ENCODE assay signal across 18 cellular contexts in the genomic region with DNA sequence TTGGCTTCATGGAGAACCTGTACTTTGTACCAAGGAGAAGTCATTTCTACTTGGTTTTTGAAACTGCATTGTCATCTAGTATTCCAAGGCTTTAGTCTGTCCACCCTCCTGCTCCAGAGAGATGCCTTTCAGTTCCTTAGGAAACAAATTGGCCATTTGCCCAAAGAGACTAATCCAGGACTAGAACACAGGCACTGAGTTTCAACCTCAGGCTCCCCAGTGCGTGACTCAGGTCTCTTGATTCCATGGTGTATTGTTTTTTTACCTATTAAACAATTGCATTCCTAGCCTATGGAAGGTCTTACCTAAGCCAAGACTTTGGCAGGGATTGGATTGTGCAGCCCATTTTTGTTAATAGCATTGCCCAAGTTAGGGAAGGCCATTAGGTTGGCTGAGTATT.
"Had no signal": no experiment of that assay in that cellular context is flagged by ENCODE, and none has a peak within 500 bp of the region (broad histone marks: within the 10 kb centered on the region; RNA-seq: fewer than 3 reads in every experiment).

No MANE protein-coding gene starts in this region.

- H3K79me2 ChIP-seq: hepatocyte had no signal

- DNase-seq: activated naive CD4-positive, alpha-beta T cell treated with anti-CD3 and anti-CD28 coated beads, Interleukin-2, amount 10 ng/mL, durations not matched to agents 7 days and 5 days; cortex of kidney; effector CD8-positive, alpha-beta T cell; kidney; nephron progenitor cell; occipital lobe; sigmoid colon; stimulated activated CD4-positive, alpha-beta T cell treated with anti-CD3 and anti-CD28 coated beads, Interleukin-12 subunit alpha, Interleukin-12 subunit beta, amount 100 ng/mL, for 4 hours; SW 1271; transverse colon had no signal

- H3K9me3 Mint-ChIP-seq: activated naive CD4-positive, alpha-beta T cell treated with anti-CD3 and anti-CD28 coated beads, Interleukin-2, amount 10 ng/mL, durations not matched to agents 7 days and 5 days; activated T-helper 2 cell treated with anti-CD3 and anti-CD28 coated beads, Interferon-gamma antibody, Interleukin-2, Interleukin-4, amounts not matched to agents 10 μg/mL and 5 μg/mL and 100 μg/mL, durations not matched to agents 14 hours and 24 hours and 36 hours; central memory CD8-positive, alpha-beta T cell had no signal

- H3K36me3 Mint-ChIP-seq: activated naive CD4-positive, alpha-beta T cell treated with anti-CD3 and anti-CD28 coated beads, Interleukin-2, amount 10 ng/mL, durations not matched to agents 7 days and 5 days; stimulated activated effector memory CD8-positive, alpha-beta T cell treated with anti-CD3 and anti-CD28 coated beads, Interleukin-12 subunit alpha, Interleukin-12 subunit beta, amount 100 ng/mL, for 72 hours had no signal

- H3K27me3 ChIP-seq: hepatocyte, sigmoid colon, SJSA1, transverse colon, vagina had no signal

- H3K4me3 Mint-ChIP-seq: activated naive CD4-positive, alpha-beta T cell treated with anti-CD3 and anti-CD28 coated beads, Interleukin-2, amount 10 ng/mL, durations not matched to agents 7 days and 5 days; central memory CD8-positive, alpha-beta T cell; nephron progenitor cell; stimulated activated effector memory CD8-positive, alpha-beta T cell treated with anti-CD3 and anti-CD28 coated beads, Interleukin-12 subunit alpha, Interleukin-12 subunit beta, amount 100 ng/mL, for 72 hours had no signal

- H3K4me1 Mint-ChIP-seq: activated naive CD4-positive, alpha-beta T cell treated with anti-CD3 and anti-CD28 coated beads, Interleukin-2, amount 10 ng/mL, durations not matched to agents 7 days and 5 days; central memory CD8-positive, alpha-beta T cell; stimulated activated effector memory CD8-positive, alpha-beta T cell treated with anti-CD3 and anti-CD28 coated beads, Interleukin-12 subunit alpha, Interleukin-12 subunit beta, amount 100 ng/mL, for 72 hours had no signal

- ATAC-seq: activated CD4-positive, CD25-positive, alpha-beta regulatory T cell treated with anti-CD3 and anti-CD28 coated beads, Interleukin-2, amount 50 U/mL, for 24 hours; stimulated activated effector memory CD8-positive, alpha-beta T cell treated with anti-CD3 and anti-CD28 coated beads, Interleukin-12 subunit alpha, Interleukin-12 subunit beta, amount 100 ng/mL, for 72 hours had no signal

- H3K9me3 ChIP-seq: sigmoid colon, SJSA1, transverse colon, vagina had no signal

- H3K36me3 ChIP-seq: sigmoid colon, SJSA1, transverse colon, vagina had no signal

- H3K27ac ChIP-seq: hepatocyte, SJSA1, transverse colon, vagina had no signal

- H3K4me1 ChIP-seq: SJSA1, transverse colon had no signal

- H2AFZ ChIP-seq: hepatocyte had no signal

- H3K4me2 ChIP-seq: hepatocyte had no signal

- H3K27ac Mint-ChIP-seq: activated naive CD4-positive, alpha-beta T cell treated with anti-CD3 and anti-CD28 coated beads, Interleukin-2, amount 10 ng/mL, durations not matched to agents 7 days and 5 days; activated T-helper 2 cell treated with anti-CD3 and anti-CD28 coated beads, Interferon-gamma antibody, Interleukin-2, Interleukin-4, amounts not matched to agents 10 μg/mL and 5 μg/mL and 100 μg/mL, durations not matched to agents 14 hours and 24 hours and 36 hours; nephron progenitor cell; progenitor cell of endocrine pancreas; stimulated activated effector memory CD8-positive, alpha-beta T cell treated with anti-CD3 and anti-CD28 coated beads, Interleukin-12 subunit alpha, Interleukin-12 subunit beta, amount 100 ng/mL, for 72 hours had no signal

- H3K4me3 ChIP-seq: hepatocyte, sigmoid colon, SJSA1, transverse colon, vagina had no signal

- H3K27me3 Mint-ChIP-seq: activated naive CD4-positive, alpha-beta T cell treated with anti-CD3 and anti-CD28 coated beads, Interleukin-2, amount 10 ng/mL, durations not matched to agents 7 days and 5 days; progenitor cell of endocrine pancreas had no signal
